In genomic region chr6:31621991-31622390, GRCh38 we compare ENCODE assay signal across 10 cellular contexts. TPM values are rescaled to one million over a fixed set of nuclear protein-coding genes. Genes with fewer than 3 reads are reported as not detected.
DNase-seq lines count a peak whose midpoint lies in the region; ATAC-seq, FAIRE-seq and TF ChIP-seq lines count a peak whose summit lies in the region.
"Had no signal": no experiment of that assay in that cellular context is flagged by ENCODE, and none has a peak within 500 bp of the region (broad histone marks: within the 10 kb centered on the region; RNA-seq: fewer than 3 reads in every experiment).

No MANE protein-coding gene starts in this region.

- no peaks in the 10 kb centered on the region for H3K9me3 ChIP-seq in Peyer's patch
- H3K9me3 ChIP-seq in esophagus muscularis mucosa, result no peaks in the 10 kb centered on the region
- no peaks in the 10 kb centered on the region for H3K9me3 ChIP-seq in sigmoid colon

- TF ChIP-seq EP300 in esophagus muscularis mucosa (IDR thresholded peaks at IDR 0.05) (no peak), sigmoid colon (IDR thresholded peaks at IDR 0.05) (no peak)

- TF ChIP-seq POLR2A in Peyer's patch (IDR thresholded peaks at IDR 0.05) (no peak), esophagus muscularis mucosa (IDR thresholded peaks at IDR 0.05; ENCODE audit: low read depth) (no peak), sigmoid colon (IDR thresholded peaks at IDR 0.05) (no peak)

- intact Hi-C loops in esophagus muscularis mucosa (cut with DNase I), result no loop called here
- intact Hi-C loops in sigmoid colon (cut with DNase I), result loop anchor here (2.0 kb wide), 1 partner anchor 31 kb away; the partner anchor contains the start of gene BAG6
- intact Hi-C loops in sciatic nerve (cut with DNase I), result no loop called here

- peak overlapping the region; percentile 99 for H3K4me3 ChIP-seq in GM08714 (ENCODE audit: low read length)
- H3K4me3 ChIP-seq in Peyer's patch, result peak overlapping the region in 2 of 4 donors; percentile 89 to 100
- H3K4me3 ChIP-seq in esophagus muscularis mucosa, result peak overlapping the region; percentile 69 to 88 (median 77)
- H3K4me3 ChIP-seq in sigmoid colon, result peak overlapping the region; percentile 72 to 87 (median 82)

- peak overlapping the region; percentile 38 to 99 (median 96) for H3K27ac ChIP-seq in Peyer's patch
- H3K27ac ChIP-seq in esophagus muscularis mucosa (replicated peaks in 1 of 4), result peak overlapping the region; percentile 92 to 99 (median 96)
- peak overlapping the region; percentile 97 to 98 (median 98) for H3K27ac ChIP-seq in sigmoid colon

- 23% methylated on average over 4 of the region's 4 CpGs for WGBS in esophagus muscularis mucosa
- 11 to 38% methylated on average over 4 of the region's 4 CpGs for WGBS in sigmoid colon, 2 donors

- TF ChIP-seq CTCF in Peyer's patch (IDR thresholded peaks at IDR 0.05), result no peak
- TF ChIP-seq CTCF in esophagus muscularis mucosa (IDR thresholded peaks at IDR 0.05), result no peak
- no peak for TF ChIP-seq CTCF in sigmoid colon (IDR thresholded peaks at IDR 0.05)

- DNase-seq in Peyer's patch, result no peak
- DNase-seq in esophagus muscularis mucosa (ENCODE audit: extremely low spot score), result no peak
- DNase-seq in sigmoid colon, result no peak
- no peak for DNase-seq in HTR-8/SVneo (ENCODE audit: insufficient read length, low spot score)
- DNase-seq in activated CD8-positive, alpha-beta memory T cell treated with anti-CD3 and anti-CD28 coated beads, Interleukin-2, amount 50 U/mL, for 48 hours, result no peak
- no peak for DNase-seq in sciatic nerve (ENCODE audit: low spot score)
- no peak for DNase-seq in HuH-7 (ENCODE audit: low spot score)

- no peaks in the 10 kb centered on the region for H3K27me3 ChIP-seq in Peyer's patch
- H3K27me3 ChIP-seq in esophagus muscularis mucosa, result no peaks in the 10 kb centered on the region
- H3K27me3 ChIP-seq in sigmoid colon, result no peaks in the 10 kb centered on the region

- H3K4me1 ChIP-seq in Peyer's patch (peaks cover 0 to 16% (median 0%) of the 10 kb centered on the region in 4 donors), esophagus muscularis mucosa (peaks cover 15 to 32% (median 24%) of the 10 kb centered on the region in 4 donors), sigmoid colon (peaks cover 2 to 24% (median 20%) of the 10 kb centered on the region in 4 donors)

- ATAC-seq in sciatic nerve, result no peak

- H3K36me3 ChIP-seq in Peyer's patch (peaks cover 0 to 44% (median 0%) of the 10 kb centered on the region in 3 donors), esophagus muscularis mucosa (peaks cover 35 to 45% (median 41%) of the 10 kb centered on the region in 4 donors), sigmoid colon (peaks cover 25 to 39% (median 36%) of the 10 kb centered on the region in 4 donors)

- FAIRE-seq in HTR-8/SVneo (lab: Jason Lieb, UNC), result no peak

RNA-seq across cellular contexts. Expression of gene PRRC2A, which starts 1.5 kb away (rescaled TPM):
- total RNA-seq in Peyer's patch (100 to 1,000 TPM in 3 of 4 donors, 10 to 100 TPM in 1; 67.1 to 133 (median 126) TPM), esophagus muscularis mucosa (100 to 1,000 TPM in 2 of 4 donors, 10 to 100 TPM in 2; 68.8 to 138 (median 89.2) TPM), sigmoid colon (10 to 100 TPM; 42.1 to 90.8 (median 54.2) TPM), sciatic nerve (166 TPM)
- polyA plus RNA-seq in sigmoid colon, result 100 to 1,000 TPM in 1 of 3 donors, 10 to 100 TPM in 2; 28.8 to 109 (median 32.1) TPM

RNA-seq across cellular contexts. Expression of gene AIF1, which starts 7.0 kb away (rescaled TPM):
- total RNA-seq in Peyer's patch (100 to 1,000 TPM in 1 of 4 donors, 10 to 100 TPM in 1, 1 to 10 TPM in 2; 6.1 to 112 (median 11.2) TPM), esophagus muscularis mucosa (10 to 100 TPM in 3 of 4 donors, 1 to 10 TPM in 1; 9.4 to 41.9 (median 14.4) TPM), sigmoid colon (10 to 100 TPM; 12.5 to 59.6 (median 36.9) TPM), sciatic nerve (50.6 TPM)
- polyA plus RNA-seq in sigmoid colon, result 100 to 1,000 TPM in 2 of 3 donors, 10 to 100 TPM in 1; 61.8 to 133 (median 114) TPM
- total RNA-seq: LHCN-M2, lung microvascular endothelial cell had no signal

RNA-seq across cellular contexts. Expression of gene NCR3, which starts 29.2 kb away (rescaled TPM):
- total RNA-seq in Peyer's patch, result not detected
- not detected for total RNA-seq in esophagus muscularis mucosa
- not detected for total RNA-seq in sigmoid colon
- polyA plus RNA-seq in sigmoid colon, result 1 to 10 TPM in 1 of 3 donors, under 1 TPM in 1, not detected in 1; 0.92 to 3.4 TPM
- total RNA-seq in sciatic nerve, result 1.1 TPM
- total RNA-seq: LHCN-M2, lung microvascular endothelial cell had no signal

RNA-seq across cellular contexts. Expression of gene BAG6, which starts 30.5 kb away (rescaled TPM):
- 100 to 1,000 TPM; 242 to 421 (median 323) TPM for total RNA-seq in Peyer's patch
- 100 to 1,000 TPM; 173 to 283 (median 217) TPM for total RNA-seq in esophagus muscularis mucosa
- total RNA-seq in sigmoid colon, result 100 to 1,000 TPM; 119 to 218 (median 144) TPM
- polyA plus RNA-seq in sigmoid colon, result 100 to 1,000 TPM in 2 of 3 donors, 10 to 100 TPM in 1; 99.7 to 231 (median 133) TPM
- total RNA-seq in sciatic nerve, result 201 TPM

RNA-seq across cellular contexts. Expression of gene APOM, which starts 33.7 kb away (rescaled TPM):
- total RNA-seq in Peyer's patch (10 to 100 TPM in 3 of 4 donors, not detected in 1; 10.0 to 34.9 (median 10.9) TPM), esophagus muscularis mucosa (1 to 10 TPM; 1.5 to 3.3 (median 2.0) TPM), sigmoid colon (1 to 10 TPM in 3 of 4 donors, not detected in 1; 3.3 to 7.2 (median 3.6) TPM), sciatic nerve (0.53 TPM)
- polyA plus RNA-seq in sigmoid colon, result 1 to 10 TPM; 2.3 to 3.6 (median 3.6) TPM
